ENCODE assay signal across 10 cellular contexts in the genomic region with DNA sequence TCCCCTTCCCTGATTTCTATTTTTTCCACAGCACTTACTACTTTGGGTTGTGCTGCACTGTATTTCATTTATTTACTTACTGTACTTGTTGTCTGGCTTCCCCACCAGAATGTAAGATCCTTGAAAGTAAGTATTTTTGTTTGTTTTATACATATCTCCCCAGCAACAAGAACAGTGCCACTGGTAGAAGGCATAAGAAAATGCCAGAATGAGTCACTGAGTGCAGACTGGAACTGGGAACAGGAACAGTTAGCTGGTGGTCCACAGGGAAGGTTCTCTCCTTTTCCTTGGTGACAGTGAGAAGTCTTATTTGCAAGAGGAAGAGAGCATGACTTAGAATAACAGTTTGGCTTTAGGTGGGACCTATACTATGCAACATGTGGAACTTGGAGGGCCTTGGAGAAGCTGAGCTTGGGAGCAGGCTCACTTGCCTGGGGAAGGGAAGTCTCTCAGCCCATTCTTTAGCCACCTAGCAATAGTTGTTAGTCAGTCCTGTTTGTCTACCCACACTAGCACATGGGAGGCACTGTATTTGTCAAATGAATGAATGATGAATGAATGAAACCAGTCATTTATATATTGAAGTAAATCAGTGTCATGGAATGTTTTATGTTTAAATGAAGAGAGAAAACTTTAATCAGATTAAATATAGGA.
DNase-seq lines count a peak whose midpoint lies in the region; ATAC-seq and TF ChIP-seq lines count a peak whose summit lies in the region.
"Had no signal": no experiment of that assay in that cellular context is flagged by ENCODE, and none has a peak within 500 bp of the region (broad histone marks: within the 10 kb centered on the region; RNA-seq: fewer than 3 reads in every experiment).

No MANE protein-coding gene starts in this region.

- no peaks in the 10 kb centered on the region for H3K79me2 ChIP-seq in fibroblast of lung (ENCODE audit: control insufficient read depth, insufficient read depth, low read length)

- H3K36me3 ChIP-seq in fibroblast of lung (ENCODE audit: control insufficient read depth, insufficient read depth, low read length): no peaks in the 10 kb centered on the region

- H3K27me3 ChIP-seq in fibroblast of lung (ENCODE audit: control insufficient read depth, insufficient read depth, low read length): no peaks in the 10 kb centered on the region

- H3K9ac ChIP-seq in fibroblast of lung (ENCODE audit: insufficient read depth, low read length): no peak overlapping the region

- H3K4me2 ChIP-seq in fibroblast of lung (ENCODE audit: extremely low read depth, insufficient read depth, low read length): no peak overlapping the region

- H2AFZ ChIP-seq in fibroblast of lung (ENCODE audit: low read length): no peak overlapping the region

- H3K27ac ChIP-seq in fibroblast of lung (ENCODE audit: insufficient read depth, low read length): peak overlapping the region; percentile 79
- H3K27ac ChIP-seq: skin epidermis had no signal

- TF ChIP-seq CTCF in AG10803 (conservative IDR thresholded peaks at IDR 0.05; ENCODE audit: low read length) (no peak), fibroblast of lung (conservative IDR thresholded peaks at IDR 0.05 in 1 of 2, IDR thresholded peaks at IDR 0.05 in 1 of 2; ENCODE audit: low read depth in 1 of 2, low read length in 2 of 2) (no peak)

- H3K4me3 ChIP-seq in AG10803 (ENCODE audit: low read length) (no peak overlapping the region), fibroblast of lung (replicated peaks in 1 of 4; ENCODE audit: control extremely low read depth in 1 of 4, insufficient read depth in 1 of 4, low read depth in 3 of 4, low read length in 4 of 4) (no peak overlapping the region)
- H3K4me3 ChIP-seq: skin epidermis had no signal

- DNase-seq in AG10803 (ENCODE audit: low read depth) (peak; percentile 76), fibroblast of lung (ENCODE audit: low read depth in 2 of 2) (peak; percentile 45 to 71), GOT3 (lab: John Stamatoyannopoulos, UW) (no peak), mesenteric fat pad (ENCODE audit: low spot score) (no peak), NCI-H2171 treated with DMSO at 0.1 percent for 48 hours (lab: John Stamatoyannopoulos, UW) (no peak)
- DNase-seq: activated effector memory CD4-positive, alpha-beta T cell treated with anti-CD3 and anti-CD28 coated beads, Interleukin-2, amount 50 U/mL, for 16 hours had no signal

- H4K20me1 ChIP-seq in fibroblast of lung (ENCODE audit: control insufficient read depth, extremely low read depth, insufficient read depth, low read length): no peaks in the 10 kb centered on the region

- peaks cover 6% of the 10 kb centered on the region for H3K4me1 ChIP-seq in fibroblast of lung (ENCODE audit: control insufficient read depth, extremely low read depth, insufficient read depth, low read length)

- ATAC-seq in GM19397 (IDR thresholded peaks at IDR 0.05; ENCODE audit: unreplicated experiment): peak; percentile 44
- ATAC-seq in HG03439 (IDR thresholded peaks at IDR 0.05; ENCODE audit: unreplicated experiment): peak; percentile 48
- no peak for ATAC-seq in HG03378 (IDR thresholded peaks at IDR 0.05; ENCODE audit: unreplicated experiment)

- no peaks in the 10 kb centered on the region for H3K9me3 ChIP-seq in fibroblast of lung (ENCODE audit: control insufficient read depth, insufficient read depth, low read depth, low read length)

Comparison
In these comparisons a context has a peak if more than half of its experiments do, and no peak if none do; other contexts are left out.
1. DNase-seq: peak in AG10803 (single experiment) and fibroblast of lung (2 of 2); none in GOT3 (single experiment), mesenteric fat pad (single experiment) and NCI-H2171 treated with DMSO at 0.1 percent for 48 hours (single experiment).